In genomic region chr7:48389977-48390376, GRCh38 we compare ENCODE assay signal across 10 cellular contexts.
A peak's percentile ranks its signal among the peaks of the same experiment; 100 is the strongest.
DNase-seq lines count a peak whose midpoint lies in the region; ATAC-seq, FAIRE-seq and TF ChIP-seq lines count a peak whose summit lies in the region.
"Had no signal": no experiment of that assay in that cellular context is flagged by ENCODE, and none has a peak within 500 bp of the region (broad histone marks: within the 10 kb centered on the region; RNA-seq: fewer than 3 reads in every experiment).

No MANE protein-coding gene starts in this region.

- no peaks in the 10 kb centered on the region for H3K36me3 Mint-ChIP-seq in activated naive CD8-positive, alpha-beta T cell treated with anti-CD3 and anti-CD28 coated beads, Interleukin-2, amount 50 U/mL, for 24 hours (ENCODE audit: low read depth)
- H3K36me3 Mint-ChIP-seq: activated naive CD8-positive, alpha-beta T cell treated with anti-CD3 and anti-CD28 coated beads, Interleukin-2, amount 10 ng/mL, durations not matched to agents 7 days and 5 days had no signal

- H3K36me3 ChIP-seq in MG63, result no peaks in the 10 kb centered on the region
- H3K36me3 ChIP-seq in prostate gland, result no peaks in the 10 kb centered on the region

- H3K27me3 Mint-ChIP-seq in activated naive CD8-positive, alpha-beta T cell treated with anti-CD3 and anti-CD28 coated beads, Interleukin-2, amount 50 U/mL, for 24 hours, result no peaks in the 10 kb centered on the region
- H3K27me3 Mint-ChIP-seq: activated B cell treated with CpG ODN at 0.5 μM for 24 hours had no signal

- no peak for TF ChIP-seq POLR2A in prostate gland (IDR thresholded peaks at IDR 0.05)

- H3K9me3 Mint-ChIP-seq in activated naive CD8-positive, alpha-beta T cell treated with anti-CD3 and anti-CD28 coated beads, Interleukin-2, amount 50 U/mL, for 24 hours, result peaks cover 4% of the 10 kb centered on the region
- H3K9me3 Mint-ChIP-seq: activated B cell treated with CpG ODN at 0.5 μM for 24 hours had no signal

- ATAC-seq in GM18519 (IDR thresholded peaks at IDR 0.05; ENCODE audit: low FRiP score, unreplicated experiment), result peak; percentile 37
- no peak for ATAC-seq in activated naive CD8-positive, alpha-beta T cell treated with anti-CD3 and anti-CD28 coated beads, Interleukin-2, amount 50 U/mL, for 24 hours

- no peaks in the 10 kb centered on the region for H3K4me1 ChIP-seq in prostate gland (replicated peaks)

- H3K27me3 ChIP-seq in MG63 (no peaks in the 10 kb centered on the region), prostate gland (replicated peaks; ENCODE audit: insufficient read depth) (no peaks in the 10 kb centered on the region)

- H3K4me3 ChIP-seq in MG63 (no peak overlapping the region), prostate gland (no peak overlapping the region)

- no peak overlapping the region for H3K27ac ChIP-seq in prostate gland

- intact Hi-C loops in prostate gland (cut with DNase I), result no loop called here

- no peak for TF ChIP-seq CTCF in prostate gland (IDR thresholded peaks at IDR 0.05)

- no peak overlapping the region for H3K4me3 Mint-ChIP-seq in activated naive CD8-positive, alpha-beta T cell treated with anti-CD3 and anti-CD28 coated beads, Interleukin-2, amount 50 U/mL, for 24 hours
- H3K4me3 Mint-ChIP-seq: activated B cell treated with CpG ODN at 0.5 μM for 24 hours; activated naive CD8-positive, alpha-beta T cell treated with anti-CD3 and anti-CD28 coated beads, Interleukin-2, amount 10 ng/mL, durations not matched to agents 7 days and 5 days had no signal

- no peak overlapping the region for H3K27ac Mint-ChIP-seq in activated naive CD8-positive, alpha-beta T cell treated with anti-CD3 and anti-CD28 coated beads, Interleukin-2, amount 50 U/mL, for 24 hours
- H3K27ac Mint-ChIP-seq: activated B cell treated with CpG ODN at 0.5 μM for 24 hours; activated naive CD8-positive, alpha-beta T cell treated with anti-CD3 and anti-CD28 coated beads, Interleukin-2, amount 10 ng/mL, durations not matched to agents 7 days and 5 days had no signal

- H3K9me3 ChIP-seq in MG63, result no peaks in the 10 kb centered on the region
- no peaks in the 10 kb centered on the region for H3K9me3 ChIP-seq in prostate gland

- DNase-seq in MG63 (peak; percentile 10), renal cortical epithelial cell (ENCODE audit: low read depth) (peak; percentile 69), prostate gland (ENCODE audit: low spot score) (no peak), NCI-H510A (lab: John Stamatoyannopoulos, UW) (no peak), NCI-H510A treated with DMSO at 0.1 percent for 48 hours (lab: John Stamatoyannopoulos, UW) (no peak)
- no peak for DNase-seq in activated naive CD8-positive, alpha-beta T cell treated with anti-CD3 and anti-CD28 coated beads, Interleukin-2, amount 50 U/mL, for 24 hours
- DNase-seq: activated B cell treated with CpG ODN at 0.5 μM for 24 hours; activated naive CD8-positive, alpha-beta T cell treated with anti-CD3 and anti-CD28 coated beads, Interleukin-2, amount 10 ng/mL, durations not matched to agents 7 days and 5 days had no signal

- H3K4me1 Mint-ChIP-seq in activated naive CD8-positive, alpha-beta T cell treated with anti-CD3 and anti-CD28 coated beads, Interleukin-2, amount 50 U/mL, for 24 hours, result no peaks in the 10 kb centered on the region
- H3K4me1 Mint-ChIP-seq: activated B cell treated with CpG ODN at 0.5 μM for 24 hours; activated naive CD8-positive, alpha-beta T cell treated with anti-CD3 and anti-CD28 coated beads, Interleukin-2, amount 10 ng/mL, durations not matched to agents 7 days and 5 days had no signal

- peak; percentile 51 for FAIRE-seq in endometrium (lab: Jason Lieb, UNC)

- WGBS in prostate gland, result 33% methylated on average over 2 of the region's 2 CpGs

Comparison
In these comparisons a context has a peak if more than half of its experiments do, and no peak if none do; other contexts are left out.
1. DNase-seq: peak in MG63 (single experiment) and renal cortical epithelial cell (single experiment); none in prostate gland (single experiment), activated naive CD8-positive, alpha-beta T cell treated with anti-CD3 and anti-CD28 coated beads, Interleukin-2, amount 50 U/mL, for 24 hours (single experiment), NCI-H510A (single experiment) and NCI-H510A treated with DMSO at 0.1 percent for 48 hours (single experiment).